ENCODE assay signal across 8 cellular contexts in genomic region chr10:75235375-75236177, GRCh38.
DNase-seq lines count a peak whose midpoint lies in the region; ATAC-seq and TF ChIP-seq lines count a peak whose summit lies in the region.

Gene COMTD1 (minus strand): TSS chr10:75235957. CDS start chr10:75235928, 29 bp downstream.

- DNase-seq in AG09319 (ENCODE audit: extremely low read depth, low read depth) = peak; percentile 59
- DNase-seq in NCI-H226 = peak; percentile 80
- peak; percentile 87 for DNase-seq in activated CD4-positive, CD25-positive, alpha-beta regulatory T cell treated with anti-CD3 and anti-CD28 coated beads, Interleukin-2, amount 50 U/mL, for 16 hours (ENCODE audit: low read depth, low spot score)
- peak; percentile 89 for DNase-seq in central memory CD4-positive, alpha-beta T cell
- peak; percentile 98 for DNase-seq in islet precursor cell
- peak; percentile 94 for DNase-seq in stimulated activated CD4-positive, alpha-beta T cell treated with anti-CD3 and anti-CD28 coated beads, Interleukin-12 subunit alpha, Interleukin-12 subunit beta, amount 100 ng/mL, for 4 hours

- no peak; the same call in none of the 2 replicates for TF ChIP-seq CTCF in AG09319 (IDR thresholded peaks at IDR 0.05; ENCODE audit: low read depth, low read length)

- ATAC-seq in GM18907 (IDR thresholded peaks at IDR 0.05; ENCODE audit: unreplicated experiment) (peak; percentile 79), HG03159 (IDR thresholded peaks at IDR 0.05; ENCODE audit: unreplicated experiment) (peak; percentile 62)

Comparison
In these comparisons a context has a peak if more than half of its experiments do, and no peak if none do; other contexts are left out.
1. Peak in every context shown above with its lines: DNase-seq and ATAC-seq.